23 cellular contexts compared by ENCODE assay signal in the genomic region with DNA sequence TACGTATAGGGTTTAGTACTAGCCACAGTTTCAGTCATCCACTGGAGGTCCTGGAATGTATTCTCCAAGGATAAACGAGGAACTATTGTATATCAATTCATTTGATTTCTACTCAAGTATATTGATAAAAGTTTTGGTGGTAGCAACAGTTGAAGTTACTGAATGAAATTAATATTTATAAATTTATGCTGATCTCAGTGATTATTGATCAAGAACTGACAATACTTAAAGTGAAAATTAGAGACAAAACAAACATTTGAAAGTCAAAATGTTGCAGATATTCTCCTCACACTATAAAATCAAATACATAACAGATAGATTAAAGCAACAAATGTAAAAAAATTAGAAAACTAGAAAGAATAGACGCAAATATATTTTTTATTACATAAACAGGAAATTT.
"Had no signal": no experiment of that assay in that cellular context is flagged by ENCODE, and none has a peak within 500 bp of the region (broad histone marks: within the 10 kb centered on the region; RNA-seq: fewer than 3 reads in every experiment).

No MANE protein-coding gene starts in this region.

- H3K4me1 ChIP-seq: esophagus squamous epithelium, gastroesophageal sphincter, heart right ventricle, left lung, lower lobe of right lung had no signal

- H3K36me3 ChIP-seq: esophagus squamous epithelium, gastroesophageal sphincter, heart right ventricle, left lung, lower lobe of right lung had no signal

- FAIRE-seq: islet of Langerhans, keratinocyte had no signal

- ATAC-seq: esophagus mucosa, gastroesophageal sphincter, heart right ventricle, left cardiac atrium, left lung, left ventricle myocardium superior, lower lobe of right lung, mucosa of descending colon had no signal

- H3K4me3 ChIP-seq: coronary artery, dorsolateral prefrontal cortex, esophagus squamous epithelium, gastroesophageal sphincter, heart right ventricle, left lung, lower lobe of right lung, mucosa of descending colon had no signal

- H3K9me3 ChIP-seq: esophagus squamous epithelium, gastroesophageal sphincter, left lung, lower lobe of right lung had no signal

- H3K27ac ChIP-seq: coronary artery, dorsolateral prefrontal cortex, epithelial cell of prostate, esophagus squamous epithelium, gastroesophageal sphincter, heart right ventricle, left lung, lower lobe of right lung had no signal

- H3K27me3 ChIP-seq: dorsolateral prefrontal cortex, esophagus squamous epithelium, gastroesophageal sphincter, heart right ventricle, left lung had no signal

- DNase-seq: dermis blood vessel endothelial cell; dorsolateral prefrontal cortex; effector CD4-positive, alpha-beta T cell; effector memory CD4-positive, alpha-beta T cell; erythroblast; esophagus squamous epithelium; foreskin fibroblast; foreskin melanocyte; heart right ventricle; hippocampal formation; left cardiac atrium; left lung; left ventricle myocardium superior; lower lobe of right lung; mesenchymal stem cell; mucosa of descending colon; naive B cell had no signal
